In genomic region chr1:172531846-172532699, GRCh38 we compare ENCODE assay signal across 8 cellular contexts. TPM values are rescaled to one million over a fixed set of nuclear protein-coding genes. Genes with fewer than 3 reads are reported as not detected.
DNase-seq lines count a peak whose midpoint lies in the region; ATAC-seq and TF ChIP-seq lines count a peak whose summit lies in the region.

No MANE protein-coding gene starts in this region.

- H3K27me3 ChIP-seq in CD4-positive, CD25-positive, alpha-beta regulatory T cell (ENCODE audit: control insufficient read depth, insufficient read depth, low read length) = peaks cover 16% of the 10 kb centered on the region
- H3K27me3 ChIP-seq in lung (ENCODE audit: control insufficient read depth, insufficient read depth) = no peaks in the 10 kb centered on the region

- H3K9me3 ChIP-seq in CD4-positive, CD25-positive, alpha-beta regulatory T cell (ENCODE audit: control insufficient read depth in 2 of 2, low read length in 2 of 2) = no peaks in the 10 kb centered on the region
- no peaks in the 10 kb centered on the region for H3K9me3 ChIP-seq in lung (ENCODE audit: control insufficient read depth in 2 of 2, insufficient read depth in 1 of 2, low read length in 1 of 2)

- H3K36me3 Mint-ChIP-seq in CD4-positive, CD25-positive, alpha-beta regulatory T cell = no peaks in the 10 kb centered on the region

- TF ChIP-seq CTCF in lung (IDR thresholded peaks at IDR 0.05; ENCODE audit: control extremely low read depth, extremely low read depth) = no peak

- peak overlapping the region; percentile 93 to 99 (median 96) for H3K4me3 Mint-ChIP-seq in CD4-positive, CD25-positive, alpha-beta regulatory T cell

- H3K4me1 Mint-ChIP-seq in CD4-positive, CD25-positive, alpha-beta regulatory T cell = peaks cover 13 to 47% (median 35%) of the 10 kb centered on the region in 4 donors

- peak overlapping the region; percentile 100 for H3K27ac Mint-ChIP-seq in CD4-positive, CD25-positive, alpha-beta regulatory T cell

- peaks cover 28% of the 10 kb centered on the region for H3K27me3 Mint-ChIP-seq in CD4-positive, CD25-positive, alpha-beta regulatory T cell

- peaks cover 0 to 2% (median 0%) of the 10 kb centered on the region in 7 donors for H3K9me3 Mint-ChIP-seq in CD4-positive, CD25-positive, alpha-beta regulatory T cell

- H3K27ac ChIP-seq in CD4-positive, CD25-positive, alpha-beta regulatory T cell (ENCODE audit: insufficient read depth, low read length, poor library complexity, severe bottlenecking) = peak overlapping the region; percentile 100
- H3K27ac ChIP-seq in lung (ENCODE audit: low read depth in 1 of 2, low read length in 1 of 2) = peak overlapping the region; percentile 94 to 99

- WGBS in lung, 2 donors = 0% methylated on average over 27 of the region's 27 CpGs

- peak; percentile 73 to 76 for ATAC-seq in CD4-positive, CD25-positive, alpha-beta regulatory T cell (ENCODE audit: low read depth in 2 of 2)
- ATAC-seq in GM19397 (IDR thresholded peaks at IDR 0.05; ENCODE audit: unreplicated experiment) (peak; percentile 65), HG03565 (IDR thresholded peaks at IDR 0.05; ENCODE audit: unreplicated experiment) (peak; percentile 53), lung (ENCODE audit: insufficient read depth, low FRiP score) (peak; percentile 82)

- peaks cover 33% of the 10 kb centered on the region for H3K4me1 ChIP-seq in CD4-positive, CD25-positive, alpha-beta regulatory T cell (ENCODE audit: control insufficient read depth, insufficient read depth, low read length, poor library complexity, severe bottlenecking)
- peaks cover 0 to 10% of the 10 kb centered on the region in 2 donors for H3K4me1 ChIP-seq in lung (ENCODE audit: control insufficient read depth in 2 of 2, insufficient read depth in 2 of 2, low read length in 2 of 2)

- peak; percentile 85 to 98 (median 97) for DNase-seq in CD4-positive, CD25-positive, alpha-beta regulatory T cell
- DNase-seq in NCI-H748 treated with DMSO at 0.1 percent for 48 hours (lab: John Stamatoyannopoulos, UW) (peak; percentile 90), lung (ENCODE audit: low spot score) (peak; percentile 93)
- peak; percentile 77 to 86 for DNase-seq in activated CD4-positive, alpha-beta T cell treated with anti-CD3 and anti-CD28 coated beads, Interleukin-2, amount 50 U/mL, for 48 hours
- DNase-seq in effector CD8-positive, alpha-beta T cell (lab: John Stamatoyannopoulos, UW) = peak; percentile 78
- peak; percentile 48 to 79 (median 73) for DNase-seq in stimulated activated CD4-positive, alpha-beta T cell treated with anti-CD3 and anti-CD28 coated beads, TNF-alpha, amount 100 ng/mL, for 4 hours (ENCODE audit: low read depth in 3 of 3)

- no peaks in the 10 kb centered on the region for H3K36me3 ChIP-seq in CD4-positive, CD25-positive, alpha-beta regulatory T cell (ENCODE audit: control insufficient read depth, insufficient read depth, low read length)
- H3K36me3 ChIP-seq in lung (ENCODE audit: control insufficient read depth in 2 of 2, insufficient read depth in 2 of 2, low read length in 2 of 2) = no peaks in the 10 kb centered on the region

- peak overlapping the region; percentile 93 for H3K4me3 ChIP-seq in CD4-positive, CD25-positive, alpha-beta regulatory T cell (ENCODE audit: low read depth, low read length)
- H3K4me3 ChIP-seq in lung = peak overlapping the region; percentile 73

RNA-seq across cellular contexts. Expression of gene SUCO, which starts 0.9 kb away (rescaled TPM):
- total RNA-seq in CD4-positive, CD25-positive, alpha-beta regulatory T cell = 108 TPM
- 10 to 100 TPM in 3 of 4 donors, 1 to 10 TPM in 1; 9.0 to 16.6 (median 15.3) TPM for polyA plus RNA-seq in CD4-positive, CD25-positive, alpha-beta regulatory T cell
- total RNA-seq in lung = 10 to 100 TPM; 32.3 to 86.8 TPM
- 10 to 100 TPM; 10.2 to 11.7 TPM for polyA plus RNA-seq in lung

Comparison
In these comparisons a context has a peak if more than half of its experiments do, and no peak if none do; other contexts are left out.
1. Peak in every context shown above with its lines: DNase-seq, ATAC-seq, H3K4me3 ChIP-seq and H3K27ac ChIP-seq.